Comparison of ENCODE assay signal across 13 cellular contexts in the genomic region with DNA sequence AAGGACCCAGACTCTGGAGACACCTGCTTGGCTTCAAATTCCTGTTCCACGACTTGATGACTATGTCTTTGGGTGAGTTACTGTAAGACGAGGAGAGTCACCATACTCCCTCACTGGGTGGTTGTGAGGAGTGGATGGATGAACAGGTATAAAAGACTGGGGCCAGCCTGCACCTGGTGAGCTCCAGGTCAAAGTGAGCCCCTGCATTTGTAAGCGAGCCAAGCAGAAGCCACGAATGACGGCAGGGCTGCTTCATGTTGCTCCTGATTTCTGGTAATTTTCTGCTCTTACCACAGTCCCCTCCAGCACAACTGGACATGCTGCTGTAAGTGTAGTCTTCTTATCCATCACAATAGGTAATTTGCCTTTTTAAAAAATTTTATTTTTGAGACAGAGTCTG.
"Had no signal": no experiment of that assay in that cellular context is flagged by ENCODE, and none has a peak within 500 bp of the region (broad histone marks: within the 10 kb centered on the region; RNA-seq: fewer than 3 reads in every experiment).

No MANE protein-coding gene starts in this region.

- H3K27ac ChIP-seq: heart left ventricle, sigmoid colon, transverse colon, vagina had no signal

- H3K4me1 ChIP-seq: vagina had no signal

- H3K27me3 ChIP-seq: sigmoid colon, transverse colon, vagina had no signal

- H3K4me1 Mint-ChIP-seq: activated T-helper 17 cell treated with anti-CD3 and anti-CD28 coated beads, Interleukin-2, amount 50 U/mL, for 72 hours had no signal

- H3K27ac Mint-ChIP-seq: activated naive CD4-positive, alpha-beta T cell treated with anti-CD3 and anti-CD28 coated beads, Interleukin-2, amount 50 U/mL, for 24 hours; activated T-helper 17 cell treated with anti-CD3 and anti-CD28 coated beads, Interleukin-2, amount 50 U/mL, for 72 hours; nephron progenitor cell had no signal

- DNase-seq: amniotic stem cell; effector CD4-positive, alpha-beta T cell; heart left ventricle; immature natural killer cell; nephron progenitor cell; stimulated activated CD4-positive, alpha-beta T cell treated with anti-CD3 and anti-CD28 coated beads, Interleukin-2, amount 100 ng/mL, for 24 hours; SW 1271; transverse colon had no signal

- ATAC-seq: activated T-helper 17 cell treated with anti-CD3 and anti-CD28 coated beads, Interleukin-2, amount 50 U/mL, for 72 hours; heart left ventricle had no signal

- H3K36me3 ChIP-seq: heart left ventricle, sigmoid colon, transverse colon, vagina had no signal

- H3K4me3 ChIP-seq: heart left ventricle, psoas muscle, sigmoid colon, transverse colon, vagina had no signal

- H3K9me3 ChIP-seq: psoas muscle had no signal

- H3K4me3 Mint-ChIP-seq: activated naive CD4-positive, alpha-beta T cell treated with anti-CD3 and anti-CD28 coated beads, Interleukin-2, amount 50 U/mL, for 24 hours; activated T-helper 17 cell treated with anti-CD3 and anti-CD28 coated beads, Interleukin-2, amount 50 U/mL, for 72 hours; immature natural killer cell; nephron progenitor cell had no signal

- H3K27me3 Mint-ChIP-seq: activated naive CD4-positive, alpha-beta T cell treated with anti-CD3 and anti-CD28 coated beads, Interleukin-2, amount 50 U/mL, for 24 hours; activated T-helper 17 cell treated with anti-CD3 and anti-CD28 coated beads, Interleukin-2, amount 50 U/mL, for 72 hours had no signal
